ENCODE assay signal across 1 cellular context in the genomic region with DNA sequence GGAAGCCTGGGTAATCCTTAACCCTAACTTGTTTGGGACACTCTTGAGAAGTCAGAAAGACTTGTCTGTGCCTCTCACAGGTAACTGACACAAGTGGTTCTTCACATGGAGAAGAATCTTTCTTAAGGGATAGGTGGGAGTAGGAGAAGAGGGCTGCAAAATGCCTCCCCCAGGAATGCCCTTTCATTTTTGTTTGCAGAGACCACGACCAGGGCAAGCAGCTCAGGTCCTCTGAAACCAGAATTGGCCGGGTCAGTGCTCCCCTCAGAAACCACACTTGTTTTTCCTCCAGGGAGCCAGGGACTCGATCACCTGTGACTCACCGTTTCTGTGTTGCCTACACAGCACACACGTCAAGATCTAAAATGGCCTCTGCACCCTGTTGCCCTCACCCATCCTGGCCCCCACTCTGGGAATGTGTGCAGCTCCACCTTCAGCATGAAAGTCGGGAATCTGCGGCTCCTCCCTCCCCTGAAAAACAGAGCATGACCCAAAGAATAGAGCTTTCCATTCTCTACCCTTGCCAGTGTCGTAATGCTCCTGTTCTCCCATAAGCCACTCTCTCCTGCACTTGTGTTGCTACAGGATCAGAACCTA.
TF ChIP-seq lines count a peak whose summit lies in the region.

No MANE protein-coding gene starts in this region.

TF ChIP-seq in HepG2, 621 proteins besides CTCF, POLR2A, EP300 and RAD21 (continued from another document and continues in another):
- TF ChIP-seq ARID5B (CRISPR knock-in tag; IDR thresholded peaks at IDR 0.05) (peak; percentile 72), ZNF746 (CRISPR knock-in tag; IDR thresholded peaks at IDR 0.05) (no peak; the same call in 1 of the 2 replicates), ATM (IDR thresholded peaks at IDR 0.05; ENCODE audit: borderline replicate concordance) (no peak), MIER3 (CRISPR knock-in tag; IDR thresholded peaks at IDR 0.05; ENCODE audit: borderline replicate concordance) (peak; percentile 34; the same call in 1 of the 2 replicates), ZBTB26 (CRISPR knock-in tag; IDR thresholded peaks at IDR 0.05; ENCODE audit: borderline replicate concordance) (peak; percentile 73; the same call in 1 of the 2 replicates), HNRNPH1 (optimal IDR thresholded peaks at IDR 0.05; ENCODE audit: low read depth, low read length) (no peak), ZFP82 (CRISPR knock-in tag; IDR thresholded peaks at IDR 0.05; ENCODE audit: borderline replicate concordance) (no peak), SCMH1 (CRISPR knock-in tag; IDR thresholded peaks at IDR 0.05; ENCODE audit: borderline replicate concordance) (no peak), ZNF773 (CRISPR knock-in tag; IDR thresholded peaks at IDR 0.05; ENCODE audit: borderline replicate concordance) (no peak), NFATC3 (CRISPR knock-in tag; IDR thresholded peaks at IDR 0.05) (no peak), EZH2 (conservative IDR thresholded peaks at IDR 0.05; ENCODE audit: low read depth, low read length) (no peak), NAIF1 (CRISPR knock-in tag; IDR thresholded peaks at IDR 0.05; ENCODE audit: borderline replicate concordance) (no peak), HIVEP1 (CRISPR knock-in tag; IDR thresholded peaks at IDR 0.05) (no peak), RORA (CRISPR knock-in tag; IDR thresholded peaks at IDR 0.05) (no peak), ZEB1 (IDR thresholded peaks at IDR 0.05; ENCODE audit: insufficient replicate concordance, low read depth) (peak; percentile 69), ZNF670 (CRISPR knock-in tag; IDR thresholded peaks at IDR 0.05; ENCODE audit: borderline replicate concordance) (peak; percentile 24; the same call in 1 of the 2 replicates), PHB2 (IDR thresholded peaks at IDR 0.05; ENCODE audit: partially characterized antibody) (no peak), ELK4 (CRISPR knock-in tag; IDR thresholded peaks at IDR 0.05; ENCODE audit: borderline replicate concordance) (no peak), ZNF569 (CRISPR knock-in tag; IDR thresholded peaks at IDR 0.05; ENCODE audit: borderline replicate concordance) (no peak), ZSCAN21 (CRISPR knock-in tag; IDR thresholded peaks at IDR 0.05; ENCODE audit: borderline replicate concordance) (no peak), ZNF556 (CRISPR knock-in tag; IDR thresholded peaks at IDR 0.05; ENCODE audit: borderline replicate concordance) (no peak), MYNN (CRISPR knock-in tag; IDR thresholded peaks at IDR 0.05; ENCODE audit: low read depth) (no peak), RXRA (CRISPR knock-in tag; IDR thresholded peaks at IDR 0.05) (peak; percentile 73; the same call in 1 of the 2 replicates), NR2F2 (IDR thresholded peaks at IDR 0.05; ENCODE audit: borderline replicate concordance, low read depth) (peak; percentile 52; the same call in 1 of the 2 replicates), ZNF230 (CRISPR knock-in tag; IDR thresholded peaks at IDR 0.05) (no peak), SKIL (CRISPR knock-in tag; IDR thresholded peaks at IDR 0.05; ENCODE audit: borderline replicate concordance) (peak; percentile 65; the same call in 1 of the 2 replicates), TAF15 (IDR thresholded peaks at IDR 0.05; ENCODE audit: low read depth, low read length, poor library complexity, severe bottlenecking) (no peak), FOSL1 (CRISPR knock-in tag; IDR thresholded peaks at IDR 0.05; ENCODE audit: borderline replicate concordance) (no peak; the same call in 1 of the 2 replicates), NR0B2 (CRISPR knock-in tag; IDR thresholded peaks at IDR 0.05) (no peak), MTF2 (CRISPR knock-in tag; IDR thresholded peaks at IDR 0.05; ENCODE audit: borderline replicate concordance) (no peak), ZNF619 (CRISPR knock-in tag; IDR thresholded peaks at IDR 0.05) (peak; percentile 56; the same call in 1 of the 2 replicates), EHMT2 (IDR thresholded peaks at IDR 0.05; ENCODE audit: borderline replicate concordance, low read depth, low read length) (no peak), ZNF276 (CRISPR knock-in tag; IDR thresholded peaks at IDR 0.05; ENCODE audit: low read depth) (no peak), ZNF335 (CRISPR knock-in tag; IDR thresholded peaks at IDR 0.05) (peak; percentile 38; the same call in 1 of the 2 replicates), PHF5A (CRISPR knock-in tag; IDR thresholded peaks at IDR 0.05; ENCODE audit: low read depth, unreplicated experiment) (no peak)
- TF ChIP-seq, protein P1, sequence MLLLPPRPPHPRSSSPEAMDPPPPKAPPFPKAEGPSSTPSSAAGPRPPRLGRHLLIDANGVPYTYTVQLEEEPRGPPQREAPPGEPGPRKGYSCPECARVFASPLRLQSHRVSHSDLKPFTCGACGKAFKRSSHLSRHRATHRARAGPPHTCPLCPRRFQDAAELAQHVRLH (CRISPR knock-in tag; IDR thresholded peaks at IDR 0.05; ENCODE audit: borderline replicate concordance, low read depth), result peak; percentile 65; the same call in 1 of the 2 replicates
- TF ChIP-seq, protein P2, sequence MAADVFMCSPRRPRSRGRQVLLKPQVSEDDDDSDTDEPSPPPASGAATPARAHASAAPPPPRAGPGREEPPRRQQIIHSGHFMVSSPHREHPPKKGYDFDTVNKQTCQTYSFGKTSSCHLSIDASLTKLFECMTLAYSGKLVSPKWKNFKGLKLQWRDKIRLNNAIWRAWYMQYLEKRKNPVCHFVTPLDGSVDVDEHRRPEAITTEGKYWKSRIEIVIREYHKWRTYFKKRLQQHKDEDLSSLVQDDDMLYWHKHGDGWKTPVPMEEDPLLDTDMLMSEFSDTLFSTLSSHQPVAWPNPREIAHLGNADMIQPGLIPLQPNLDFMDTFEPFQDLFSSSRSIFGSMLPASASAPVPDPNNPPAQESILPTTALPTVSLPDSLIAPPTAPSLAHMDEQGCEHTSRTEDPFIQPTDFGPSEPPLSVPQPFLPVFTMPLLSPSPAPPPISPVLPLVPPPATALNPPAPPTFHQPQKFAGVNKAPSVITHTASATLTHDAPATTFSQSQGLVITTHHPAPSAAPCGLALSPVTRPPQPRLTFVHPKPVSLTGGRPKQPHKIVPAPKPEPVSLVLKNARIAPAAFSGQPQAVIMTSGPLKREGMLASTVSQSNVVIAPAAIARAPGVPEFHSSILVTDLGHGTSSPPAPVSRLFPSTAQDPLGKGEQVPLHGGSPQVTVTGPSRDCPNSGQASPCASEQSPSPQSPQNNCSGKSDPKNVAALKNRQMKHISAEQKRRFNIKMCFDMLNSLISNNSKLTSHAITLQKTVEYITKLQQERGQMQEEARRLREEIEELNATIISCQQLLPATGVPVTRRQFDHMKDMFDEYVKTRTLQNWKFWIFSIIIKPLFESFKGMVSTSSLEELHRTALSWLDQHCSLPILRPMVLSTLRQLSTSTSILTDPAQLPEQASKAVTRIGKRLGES (CRISPR knock-in tag; IDR thresholded peaks at IDR 0.05; ENCODE audit: borderline replicate concordance), result no peak
- TF ChIP-seq, protein P3, sequence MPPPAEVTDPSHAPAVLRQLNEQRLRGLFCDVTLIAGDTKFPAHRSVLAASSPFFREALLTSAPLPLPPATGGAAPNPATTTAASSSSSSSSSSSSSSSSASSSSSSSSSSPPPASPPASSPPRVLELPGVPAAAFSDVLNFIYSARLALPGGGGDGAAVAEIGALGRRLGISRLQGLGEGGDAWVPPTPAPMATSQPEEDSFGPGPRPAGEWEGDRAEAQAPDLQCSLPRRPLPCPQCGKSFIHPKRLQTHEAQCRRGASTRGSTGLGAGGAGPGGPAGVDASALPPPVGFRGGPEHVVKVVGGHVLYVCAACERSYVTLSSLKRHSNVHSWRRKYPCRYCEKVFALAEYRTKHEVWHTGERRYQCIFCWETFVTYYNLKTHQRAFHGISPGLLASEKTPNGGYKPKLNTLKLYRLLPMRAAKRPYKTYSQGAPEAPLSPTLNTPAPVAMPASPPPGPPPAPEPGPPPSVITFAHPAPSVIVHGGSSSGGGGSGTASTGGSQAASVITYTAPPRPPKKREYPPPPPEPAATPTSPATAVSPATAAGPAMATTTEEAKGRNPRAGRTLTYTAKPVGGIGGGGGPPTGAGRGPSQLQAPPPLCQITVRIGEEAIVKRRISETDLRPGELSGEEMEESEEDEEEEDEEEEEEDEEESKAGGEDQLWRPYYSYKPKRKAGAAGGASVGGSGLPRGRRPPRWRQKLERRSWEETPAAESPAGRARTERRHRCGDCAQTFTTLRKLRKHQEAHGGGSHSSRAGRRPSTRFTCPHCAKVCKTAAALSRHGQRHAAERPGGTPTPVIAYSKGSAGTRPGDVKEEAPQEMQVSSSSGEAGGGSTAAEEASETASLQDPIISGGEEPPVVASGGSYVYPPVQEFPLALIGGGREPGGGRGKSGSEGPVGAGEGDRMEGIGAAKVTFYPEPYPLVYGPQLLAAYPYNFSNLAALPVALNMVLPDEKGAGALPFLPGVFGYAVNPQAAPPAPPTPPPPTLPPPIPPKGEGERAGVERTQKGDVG (CRISPR knock-in tag; IDR thresholded peaks at IDR 0.05; ENCODE audit: borderline replicate concordance), result no peak
- TF ChIP-seq, protein P4, sequence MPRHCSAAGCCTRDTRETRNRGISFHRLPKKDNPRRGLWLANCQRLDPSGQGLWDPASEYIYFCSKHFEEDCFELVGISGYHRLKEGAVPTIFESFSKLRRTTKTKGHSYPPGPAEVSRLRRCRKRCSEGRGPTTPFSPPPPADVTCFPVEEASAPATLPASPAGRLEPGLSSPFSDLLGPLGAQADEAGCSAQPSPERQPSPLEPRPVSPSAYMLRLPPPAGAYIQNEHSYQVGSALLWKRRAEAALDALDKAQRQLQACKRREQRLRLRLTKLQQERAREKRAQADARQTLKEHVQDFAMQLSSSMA (CRISPR knock-in tag; IDR thresholded peaks at IDR 0.05), result no peak
